8 cellular contexts compared by ENCODE assay signal in genomic region chr22:21666786-21667185, GRCh38. TPM values are rescaled to one million over a fixed set of nuclear protein-coding genes. Genes with fewer than 3 reads are reported as not detected.
DNase-seq lines count a peak whose midpoint lies in the region; ATAC-seq and TF ChIP-seq lines count a peak whose summit lies in the region.

No MANE protein-coding gene starts in this region.

- H3K36me3 ChIP-seq in CD8-positive, alpha-beta memory T cell (ENCODE audit: insufficient read depth, low read length) = peaks cover 14% of the 10 kb centered on the region
- no peaks in the 10 kb centered on the region for H3K36me3 ChIP-seq in endocrine pancreas (ENCODE audit: control insufficient read depth, insufficient read depth, low read length)
- peaks cover 17% of the 10 kb centered on the region for H3K36me3 ChIP-seq in osteoblast (ENCODE audit: insufficient read depth, low read length)
- H3K36me3 ChIP-seq in aorta (ENCODE audit: control insufficient read depth in 1 of 2, insufficient read depth in 2 of 2, low read length in 1 of 2) = no peaks in the 10 kb centered on the region

- peak overlapping the region in 6 of 8 donors; percentile 79 to 99 (median 92) for H3K27ac Mint-ChIP-seq in CD8-positive, alpha-beta memory T cell

- no peak overlapping the region for H2AFZ ChIP-seq in osteoblast (ENCODE audit: low read length)

- H3K36me3 Mint-ChIP-seq in CD8-positive, alpha-beta memory T cell = peaks cover 0 to 38% (median 2%) of the 10 kb centered on the region in 3 donors

- peak overlapping the region; percentile 92 for H3K27ac ChIP-seq in CD8-positive, alpha-beta memory T cell (ENCODE audit: low read depth, low read length)
- no peak overlapping the region for H3K27ac ChIP-seq in osteoblast (ENCODE audit: low read depth, low read length)
- H3K27ac ChIP-seq in aorta (ENCODE audit: low read depth in 1 of 2, low read length in 2 of 2) = no peak overlapping the region

- DNase-seq in CD8-positive, alpha-beta memory T cell = no peak
- peak; percentile 25 for DNase-seq in NCI-H69 (lab: John Stamatoyannopoulos, UW)
- DNase-seq in osteoblast (ENCODE audit: insufficient read length, low spot score, missing footprints) = peak; percentile 47
- no peak for DNase-seq in aorta
- no peak for DNase-seq in head of caudate nucleus
- DNase-seq in HPDE6-E6E7 (ENCODE audit: extremely low spot score) = no peak
- DNase-seq in NCI-H2196 (lab: John Stamatoyannopoulos, UW; ENCODE audit: unreplicated experiment) = no peak

- WGBS in aorta, 2 donors = 47% methylated on average over 16 of the region's 16 CpGs

- POLR2A ChIA-PET in CD8-positive, alpha-beta memory T cell (lab: Charles Lee) = interaction anchor here (0.5 to 1.5 kb wide), 3 partner anchors 14 to 94 kb away, joined by 3 to 4 read pairs (median 3); no protein-coding TSS in a partner anchor

- no peak overlapping the region for H3K9ac ChIP-seq in endocrine pancreas (ENCODE audit: control insufficient read depth, insufficient read depth, low read length)

- peak overlapping the region; percentile 96 for H3K4me2 ChIP-seq in osteoblast (ENCODE audit: insufficient read depth, low read length)

- H3K9me3 ChIP-seq in CD8-positive, alpha-beta memory T cell (ENCODE audit: low read length) = no peaks in the 10 kb centered on the region
- no peaks in the 10 kb centered on the region for H3K9me3 ChIP-seq in endocrine pancreas (ENCODE audit: control insufficient read depth, low read length)
- H3K9me3 ChIP-seq in osteoblast (ENCODE audit: low read depth, low read length) = no peaks in the 10 kb centered on the region
- H3K9me3 ChIP-seq in aorta (ENCODE audit: control insufficient read depth, low read length) = no peaks in the 10 kb centered on the region

- CTCF ChIA-PET in CD8-positive, alpha-beta memory T cell (lab: Charles Lee) = interaction anchor here (1.1 to 3.5 kb wide), 2 partner anchors 8 to 37 kb away, joined by 3 to 13 read pairs; partner anchors contain the start of gene YDJC

- H3K4me3 Mint-ChIP-seq in CD8-positive, alpha-beta memory T cell = peak overlapping the region; percentile 98 to 100 (median 99)

- intact Hi-C loops in aorta (cut with DNase I) (loop anchor here in 1 of 2 donors (5.0 kb wide), 1 partner anchor 271 kb away; no protein-coding TSS in a partner anchor), head of caudate nucleus (cut with DNase I) (no loop called here)

- no peaks in the 10 kb centered on the region for H3K9me3 Mint-ChIP-seq in CD8-positive, alpha-beta memory T cell

- H3K4me3 ChIP-seq in CD8-positive, alpha-beta memory T cell (ENCODE audit: low read length) = peak overlapping the region; percentile 94
- H3K4me3 ChIP-seq in endocrine pancreas (ENCODE audit: control insufficient read depth, insufficient read depth, low read length) = peak overlapping the region; percentile 6
- peak overlapping the region; percentile 98 for H3K4me3 ChIP-seq in osteoblast (ENCODE audit: insufficient read depth, low read length)
- peak overlapping the region in 1 of 2 donors; percentile 85 for H3K4me3 ChIP-seq in aorta (ENCODE audit: low read length in 2 of 2)

- H3K4me1 Mint-ChIP-seq in CD8-positive, alpha-beta memory T cell = peaks cover 27 to 49% (median 37%) of the 10 kb centered on the region in 3 donors

- TF ChIP-seq CTCF in osteoblast (IDR thresholded peaks at IDR 0.05; ENCODE audit: extremely low read depth, low read depth, low read length) = no peak

- no peaks in the 10 kb centered on the region for H3K27me3 Mint-ChIP-seq in CD8-positive, alpha-beta memory T cell

- no peak for ATAC-seq in aorta (ENCODE audit: low FRiP score)

- peaks cover 15% of the 10 kb centered on the region for H3K4me1 ChIP-seq in CD8-positive, alpha-beta memory T cell (ENCODE audit: insufficient read depth, low read length)
- no peaks in the 10 kb centered on the region for H3K4me1 ChIP-seq in endocrine pancreas (ENCODE audit: control insufficient read depth, insufficient read depth, low read length)
- H3K4me1 ChIP-seq in osteoblast (ENCODE audit: insufficient read depth, low read length) = peaks cover 4% of the 10 kb centered on the region
- no peaks in the 10 kb centered on the region for H3K4me1 ChIP-seq in aorta (ENCODE audit: control insufficient read depth in 1 of 2, insufficient read depth in 2 of 2, low read length in 2 of 2)

- peaks cover 39% of the 10 kb centered on the region for H3K79me2 ChIP-seq in osteoblast (ENCODE audit: insufficient read depth, low read length)

- no peaks in the 10 kb centered on the region for H4K20me1 ChIP-seq in osteoblast (ENCODE audit: insufficient read depth, low read length)

- no peaks in the 10 kb centered on the region for H3K27me3 ChIP-seq in CD8-positive, alpha-beta memory T cell (ENCODE audit: insufficient read depth, low read length, poor library complexity, severe bottlenecking)
- H3K27me3 ChIP-seq in endocrine pancreas (ENCODE audit: control insufficient read depth, insufficient read depth, low read length) = no peaks in the 10 kb centered on the region
- H3K27me3 ChIP-seq in osteoblast (ENCODE audit: insufficient read depth, low read length) = no peaks in the 10 kb centered on the region
- no peaks in the 10 kb centered on the region for H3K27me3 ChIP-seq in aorta (ENCODE audit: control insufficient read depth in 1 of 2, insufficient read depth in 2 of 2, low read length in 1 of 2)

RNA-seq across cellular contexts. Expression of gene PPIL2, which starts 1.0 kb away (rescaled TPM):
- total RNA-seq in CD8-positive, alpha-beta memory T cell = 10 to 100 TPM; 42.4 to 47.3 TPM
- 38.7 TPM for polyA plus RNA-seq in CD8-positive, alpha-beta memory T cell
- total RNA-seq in osteoblast (25.3 and 29.2 TPM in 2 replicates), aorta (10 to 100 TPM; 33.2 to 35.4 TPM)
- polyA plus RNA-seq in aorta = 10 to 100 TPM in 1 of 2 donors, 1 to 10 TPM in 1; 5.1 to 38.4 TPM

RNA-seq across cellular contexts. Expression of gene SDF2L1, which starts 24.7 kb away (rescaled TPM):
- total RNA-seq in CD8-positive, alpha-beta memory T cell = 10 to 100 TPM; 71.5 to 74.7 TPM
- 99.6 TPM for polyA plus RNA-seq in CD8-positive, alpha-beta memory T cell
- total RNA-seq in osteoblast (10.5 and 13.3 TPM in 2 replicates), aorta (10 to 100 TPM; 24.8 to 38.7 TPM)
- polyA plus RNA-seq in aorta = 10 to 100 TPM; 16.7 to 34.7 TPM

RNA-seq across cellular contexts. Expression of gene CCDC116, which starts 34.2 kb away (rescaled TPM):
- total RNA-seq in CD8-positive, alpha-beta memory T cell = under 1 TPM; 0.48 to 0.51 TPM
- polyA plus RNA-seq in CD8-positive, alpha-beta memory T cell = not detected
- total RNA-seq in osteoblast = 0.29 and 0.36 TPM in 2 replicates
- total RNA-seq in aorta = 1 to 10 TPM; 1.0 to 1.8 TPM
- polyA plus RNA-seq in aorta = 1 to 10 TPM in 1 of 2 donors, not detected in 1; 2.5 TPM

RNA-seq across cellular contexts. Expression of gene YDJC, which starts 37.0 kb away (rescaled TPM):
- total RNA-seq in CD8-positive, alpha-beta memory T cell = 10 to 100 TPM; 75.2 to 79.0 TPM
- 61.1 TPM for polyA plus RNA-seq in CD8-positive, alpha-beta memory T cell
- total RNA-seq in osteoblast (15.6 and 25.0 TPM in 2 replicates), aorta (10 to 100 TPM in 1 of 2 donors, 1 to 10 TPM in 1; 9.0 to 10.2 TPM)
- polyA plus RNA-seq in aorta = 10 to 100 TPM; 11.8 to 12.0 TPM

Comparison
In these comparisons a context has a peak if more than half of its experiments do, and no peak if none do; other contexts are left out.
1. DNase-seq: peak in NCI-H69 (single experiment) and osteoblast (single experiment); none in CD8-positive, alpha-beta memory T cell (0 of 5), aorta (0 of 2), head of caudate nucleus (0 of 42), HPDE6-E6E7 (single experiment) and NCI-H2196 (single experiment).